In genomic region chr1:28718601-28719331, GRCh38 we compare ENCODE assay signal across 1 cellular context.
A peak's percentile ranks its signal among the peaks of the same experiment; 100 is the strongest.
TF ChIP-seq lines count a peak whose summit lies in the region.

No MANE protein-coding gene starts in this region.

TF ChIP-seq in K562, 482 proteins besides CTCF, POLR2A, EP300 and RAD21 (continued from another document):
- no peak for TF ChIP-seq RCOR1 (IDR thresholded peaks at IDR 0.05; ENCODE audit: borderline replicate concordance in 1 of 2, low read depth in 2 of 2, low read length in 2 of 2)
- no peak for TF ChIP-seq ZNF24 (IDR thresholded peaks at IDR 0.05)
- TF ChIP-seq IFI16 (CRISPR knock-in tag; IDR thresholded peaks at IDR 0.05) = no peak
- no peak for TF ChIP-seq FOXP1 (CRISPR knock-in tag; IDR thresholded peaks at IDR 0.05)
- no peak for TF ChIP-seq ZNF609 (CRISPR knock-in tag; IDR thresholded peaks at IDR 0.05; ENCODE audit: borderline replicate concordance)
- no peak for TF ChIP-seq NELFE (IDR thresholded peaks at IDR 0.05; ENCODE audit: insufficient read depth, insufficient read length)
- TF ChIP-seq BHLHE40 (IDR thresholded peaks at IDR 0.05; ENCODE audit: low read length) = no peak
- peak; percentile 98 for TF ChIP-seq C11orf30 (IDR thresholded peaks at IDR 0.05; ENCODE audit: low read depth)
- TF ChIP-seq, protein P1, sequence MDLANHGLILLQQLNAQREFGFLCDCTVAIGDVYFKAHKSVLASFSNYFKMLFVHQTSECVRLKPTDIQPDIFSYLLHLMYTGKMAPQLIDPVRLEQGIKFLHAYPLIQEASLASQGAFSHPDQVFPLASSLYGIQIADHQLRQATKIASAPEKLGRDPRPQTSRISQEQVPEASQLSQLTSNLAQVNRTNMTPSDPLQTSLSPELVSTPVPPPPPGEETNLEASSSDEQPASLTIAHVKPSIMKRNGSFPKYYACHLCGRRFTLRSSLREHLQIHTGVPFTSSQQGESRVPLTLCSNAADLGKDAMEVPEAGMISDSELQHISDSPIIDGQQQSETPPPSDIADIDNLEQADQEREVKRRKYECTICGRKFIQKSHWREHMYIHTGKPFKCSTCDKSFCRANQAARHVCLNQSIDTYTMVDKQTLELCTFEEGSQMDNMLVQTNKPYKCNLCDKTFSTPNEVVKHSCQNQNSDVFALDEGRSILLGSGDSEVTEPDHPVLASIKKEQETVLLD (IDR thresholded peaks at IDR 0.05) = no peak
- no peak for TF ChIP-seq ZC3H11A (IDR thresholded peaks at IDR 0.05; ENCODE audit: low read depth, low read length)
- TF ChIP-seq ZBTB1 (CRISPR knock-in tag; IDR thresholded peaks at IDR 0.05; ENCODE audit: borderline replicate concordance, low read depth) = no peak
- no peak for TF ChIP-seq ZNF224 (CRISPR knock-in tag; IDR thresholded peaks at IDR 0.05)
- no peak for TF ChIP-seq GTF2E2 (tag; IDR thresholded peaks at IDR 0.05)
- TF ChIP-seq GATAD2B (IDR thresholded peaks at IDR 0.05; ENCODE audit: borderline replicate concordance) = no peak
- TF ChIP-seq ZNF780A (CRISPR knock-in tag; IDR thresholded peaks at IDR 0.05) = no peak
- no peak for TF ChIP-seq U2AF2 (optimal IDR thresholded peaks at IDR 0.05; ENCODE audit: low read depth, low read length)
- no peak for TF ChIP-seq ZNF274 (IDR thresholded peaks at IDR 0.05; ENCODE audit: borderline replicate concordance, low read depth, low read length)
- TF ChIP-seq ZZZ3 (IDR thresholded peaks at IDR 0.05) = no peak
- no peak for TF ChIP-seq PRMT5 (CRISPR knock-in tag; IDR thresholded peaks at IDR 0.05)
- no peak for TF ChIP-seq ZBTB7A (IDR thresholded peaks at IDR 0.05; ENCODE audit: borderline replicate concordance, control insufficient read depth, low read depth, low read length)
- TF ChIP-seq HNRNPL (IDR thresholded peaks at IDR 0.05; ENCODE audit: low read depth, low read length) = no peak
- no peak for TF ChIP-seq ZFP30 (CRISPR knock-in tag; IDR thresholded peaks at IDR 0.05; ENCODE audit: borderline replicate concordance)
- no peak for TF ChIP-seq CBFA2T3 (IDR thresholded peaks at IDR 0.05)
- 0 out of 2 replicates have a peak, but pooled peaks have one; percentile 24 for TF ChIP-seq GABPB1 (CRISPR knock-in tag; IDR thresholded peaks at IDR 0.05)
- no peak for TF ChIP-seq NFXL1 (CRISPR knock-in tag; IDR thresholded peaks at IDR 0.05)
- no peak for TF ChIP-seq HNRNPK (IDR thresholded peaks at IDR 0.05; ENCODE audit: low read depth, low read length, poor library complexity, severe bottlenecking)
- no peak for TF ChIP-seq RAD51 (IDR thresholded peaks at IDR 0.05; ENCODE audit: borderline replicate concordance, low read depth)
- TF ChIP-seq ZNF408 (CRISPR knock-in tag; IDR thresholded peaks at IDR 0.05; ENCODE audit: low read depth) = no peak
- no peak for TF ChIP-seq L3MBTL2 (IDR thresholded peaks at IDR 0.05)
- TF ChIP-seq GATA2 (CRISPR knock-in tag; IDR thresholded peaks at IDR 0.05) = no peak
- 0 out of 2 replicates have a peak, but pooled peaks have one; percentile 40 for TF ChIP-seq SMAD4 (CRISPR knock-in tag; conservative IDR thresholded peaks at IDR 0.05)
- no peak for TF ChIP-seq GTF3C2 (IDR thresholded peaks at IDR 0.05; ENCODE audit: borderline replicate concordance, extremely low read depth, insufficient read length)
- TF ChIP-seq ETS2 (tag; IDR thresholded peaks at IDR 0.05; ENCODE audit: borderline replicate concordance, poor library complexity, severe bottlenecking) = no peak
- no peak for TF ChIP-seq SREBF2 (CRISPR knock-in tag; IDR thresholded peaks at IDR 0.05)
- TF ChIP-seq GATAD2A (IDR thresholded peaks at IDR 0.05) = no peak
- no peak for TF ChIP-seq ZC3H8 (IDR thresholded peaks at IDR 0.05)
- TF ChIP-seq MIER1 (IDR thresholded peaks at IDR 0.05; ENCODE audit: low read depth) = no peak; the same call in 1 of the 2 replicates
- TF ChIP-seq ZNF347 (CRISPR knock-in tag; IDR thresholded peaks at IDR 0.05; ENCODE audit: low read depth) = no peak
- TF ChIP-seq, protein P2, sequence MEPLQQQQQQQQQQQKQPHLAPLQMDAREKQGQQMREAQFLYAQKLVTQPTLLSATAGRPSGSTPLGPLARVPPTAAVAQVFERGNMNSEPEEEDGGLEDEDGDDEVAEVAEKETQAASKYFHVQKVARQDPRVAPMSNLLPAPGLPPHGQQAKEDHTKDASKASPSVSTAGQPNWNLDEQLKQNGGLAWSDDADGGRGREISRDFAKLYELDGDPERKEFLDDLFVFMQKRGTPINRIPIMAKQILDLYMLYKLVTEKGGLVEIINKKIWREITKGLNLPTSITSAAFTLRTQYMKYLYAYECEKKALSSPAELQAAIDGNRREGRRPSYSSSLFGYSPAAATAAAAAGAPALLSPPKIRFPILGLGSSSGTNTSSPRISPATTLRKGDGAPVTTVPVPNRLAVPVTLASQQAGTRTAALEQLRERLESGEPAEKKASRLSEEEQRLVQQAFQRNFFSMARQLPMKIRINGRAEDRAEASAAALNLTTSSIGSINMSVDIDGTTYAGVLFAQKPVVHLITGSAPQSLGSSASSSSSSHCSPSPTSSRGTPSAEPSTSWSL (CRISPR knock-in tag; IDR thresholded peaks at IDR 0.05; ENCODE audit: borderline replicate concordance) = no peak
- TF ChIP-seq, protein P3, sequence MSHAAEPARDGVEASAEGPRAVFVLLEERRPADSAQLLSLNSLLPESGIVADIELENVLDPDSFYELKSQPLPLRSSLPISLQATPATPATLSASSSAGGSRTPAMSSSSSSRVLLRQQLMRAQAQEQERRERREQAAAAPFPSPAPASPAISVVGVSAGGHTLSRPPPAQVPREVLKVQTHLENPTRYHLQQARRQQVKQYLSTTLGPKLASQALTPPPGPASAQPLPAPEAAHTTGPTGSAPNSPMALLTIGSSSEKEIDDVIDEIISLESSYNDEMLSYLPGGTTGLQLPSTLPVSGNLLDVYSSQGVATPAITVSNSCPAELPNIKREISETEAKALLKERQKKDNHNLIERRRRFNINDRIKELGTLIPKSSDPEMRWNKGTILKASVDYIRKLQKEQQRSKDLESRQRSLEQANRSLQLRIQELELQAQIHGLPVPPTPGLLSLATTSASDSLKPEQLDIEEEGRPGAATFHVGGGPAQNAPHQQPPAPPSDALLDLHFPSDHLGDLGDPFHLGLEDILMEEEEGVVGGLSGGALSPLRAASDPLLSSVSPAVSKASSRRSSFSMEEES (CRISPR knock-in tag; IDR thresholded peaks at IDR 0.05) = no peak
- TF ChIP-seq NCOR1 (IDR thresholded peaks at IDR 0.05) = peak; percentile 10; the same call in 1 of the 2 replicates
- no peak for TF ChIP-seq FOXM1 (IDR thresholded peaks at IDR 0.05; ENCODE audit: low read depth)
- TF ChIP-seq FOXM1 (CRISPR knock-in tag; IDR thresholded peaks at IDR 0.05; ENCODE audit: low read depth) = no peak
- TF ChIP-seq MAFF (IDR thresholded peaks at IDR 0.05; ENCODE audit: low read length) = peak; percentile 97
- TF ChIP-seq STAT5A (IDR thresholded peaks at IDR 0.05; ENCODE audit: borderline replicate concordance, low read length) = no peak
- no peak for TF ChIP-seq CAMTA2 (CRISPR knock-in tag; conservative IDR thresholded peaks at IDR 0.05)
- TF ChIP-seq STAG1 (CRISPR knock-in tag; IDR thresholded peaks at IDR 0.05; ENCODE audit: borderline replicate concordance) = no peak
- no peak for TF ChIP-seq NFATC3 (IDR thresholded peaks at IDR 0.05)
- TF ChIP-seq HMGN3 (IDR thresholded peaks at IDR 0.05; ENCODE audit: borderline replicate concordance, extremely low read depth, insufficient read length, low read depth, low read length) = no peak
- no peak for TF ChIP-seq FOXJ3 (CRISPR knock-in tag; IDR thresholded peaks at IDR 0.05)
- TF ChIP-seq, protein P4, sequence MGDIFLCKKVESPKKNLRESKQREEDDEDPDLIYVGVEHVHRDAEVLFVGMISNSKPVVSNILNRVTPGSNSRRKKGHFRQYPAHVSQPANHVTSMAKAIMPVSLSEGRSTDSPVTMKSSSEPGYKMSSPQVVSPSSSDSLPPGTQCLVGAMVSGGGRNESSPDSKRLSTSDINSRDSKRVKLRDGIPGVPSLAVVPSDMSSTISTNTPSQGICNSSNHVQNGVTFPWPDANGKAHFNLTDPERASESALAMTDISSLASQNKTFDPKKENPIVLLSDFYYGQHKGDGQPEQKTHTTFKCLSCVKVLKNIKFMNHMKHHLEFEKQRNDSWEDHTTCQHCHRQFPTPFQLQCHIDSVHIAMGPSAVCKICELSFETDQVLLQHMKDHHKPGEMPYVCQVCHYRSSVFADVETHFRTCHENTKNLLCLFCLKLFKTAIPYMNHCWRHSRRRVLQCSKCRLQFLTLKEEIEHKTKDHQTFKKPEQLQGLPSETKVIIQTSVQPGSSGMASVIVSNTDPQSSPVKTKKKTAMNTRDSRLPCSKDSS (IDR thresholded peaks at IDR 0.05; ENCODE audit: low read depth, partially characterized antibody) = no peak
- TF ChIP-seq ILF3 (IDR thresholded peaks at IDR 0.05; ENCODE audit: borderline replicate concordance) = no peak
- TF ChIP-seq KDM1A (IDR thresholded peaks at IDR 0.05) = no peak
- TF ChIP-seq ATF1 (CRISPR knock-in tag; IDR thresholded peaks at IDR 0.05) = no peak
- TF ChIP-seq ATF1 (tag; IDR thresholded peaks at IDR 0.05) = no peak
- TF ChIP-seq NCOA2 (IDR thresholded peaks at IDR 0.05; ENCODE audit: partially characterized antibody in 2 of 2) = no peak
- TF ChIP-seq TAF15 (IDR thresholded peaks at IDR 0.05; ENCODE audit: low read depth, low read length) = no peak
